9 cellular contexts compared by ENCODE assay signal in the genomic region with DNA sequence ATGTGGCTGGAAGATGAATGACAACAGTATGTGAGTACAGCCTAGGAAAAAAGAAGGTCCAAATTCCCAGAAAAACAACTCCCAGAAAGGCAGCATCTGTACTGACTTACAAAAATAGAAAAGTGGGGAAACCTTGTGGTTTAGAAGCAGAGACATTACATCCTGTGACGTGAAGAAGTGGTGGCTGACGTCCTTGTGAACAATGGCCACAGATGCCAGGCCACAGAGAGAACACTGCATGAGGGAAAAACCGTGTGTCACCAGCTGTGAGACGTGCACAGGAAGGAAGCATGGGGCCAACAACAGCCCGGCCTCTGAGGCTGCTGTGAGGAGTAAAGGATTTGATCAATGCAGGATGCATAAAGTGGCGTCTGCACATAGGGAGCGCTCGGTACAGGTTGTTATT.
DNase-seq lines count a peak whose midpoint lies in the region; ATAC-seq lines count a peak whose summit lies in the region.
"Had no signal": no experiment of that assay in that cellular context is flagged by ENCODE, and none has a peak within 500 bp of the region (broad histone marks: within the 10 kb centered on the region; RNA-seq: fewer than 3 reads in every experiment).

No MANE protein-coding gene starts in this region.

- peaks cover 17% of the 10 kb centered on the region for H3K4me1 ChIP-seq in SJCRH30

- H3K36me3 ChIP-seq in SJCRH30, result no peaks in the 10 kb centered on the region
- H3K36me3 ChIP-seq: pancreas had no signal

- no peaks in the 10 kb centered on the region for H3K27me3 Mint-ChIP-seq in activated CD4-positive, alpha-beta T cell treated with anti-CD3 and anti-CD28 coated beads for 36 hours
- H3K27me3 Mint-ChIP-seq in central memory CD8-positive, alpha-beta T cell, result peaks cover 22% of the 10 kb centered on the region

- no peaks in the 10 kb centered on the region for H3K36me3 Mint-ChIP-seq in activated CD4-positive, alpha-beta T cell treated with anti-CD3 and anti-CD28 coated beads for 36 hours (ENCODE audit: low read depth)
- H3K36me3 Mint-ChIP-seq in central memory CD8-positive, alpha-beta T cell (ENCODE audit: insufficient read depth), result peaks cover 4% of the 10 kb centered on the region

- H3K4me1 Mint-ChIP-seq in activated CD4-positive, alpha-beta T cell treated with anti-CD3 and anti-CD28 coated beads for 36 hours, result peaks cover 37% of the 10 kb centered on the region
- H3K4me1 Mint-ChIP-seq in central memory CD8-positive, alpha-beta T cell, result no peaks in the 10 kb centered on the region

- H3K4me3 Mint-ChIP-seq in activated CD4-positive, alpha-beta T cell treated with anti-CD3 and anti-CD28 coated beads for 36 hours, result peak overlapping the region; percentile 33
- no peak overlapping the region for H3K4me3 Mint-ChIP-seq in central memory CD8-positive, alpha-beta T cell

- H3K27me3 ChIP-seq in SJCRH30, result no peaks in the 10 kb centered on the region
- H3K27me3 ChIP-seq: pancreas had no signal

- no peak overlapping the region for H3K27ac ChIP-seq in SJCRH30

- H3K4me3 ChIP-seq in SJCRH30, result no peak overlapping the region
- H3K4me3 ChIP-seq: pancreas had no signal

- POLR2A ChIA-PET in activated CD4-positive, alpha-beta T cell treated with anti-CD3 and anti-CD28 coated beads for 36 hours (lab: Charles Lee), result no interaction called here

- peak; percentile 81 for DNase-seq in activated CD4-positive, alpha-beta T cell treated with anti-CD3 and anti-CD28 coated beads for 36 hours
- DNase-seq in activated CD4-positive, alpha-beta T cell treated with anti-CD3 and anti-CD28 coated beads for 1 hour, result no peak
- peak; percentile 11 to 50 for DNase-seq in SJCRH30
- peak; percentile 13 to 19 for DNase-seq in central memory CD8-positive, alpha-beta T cell (ENCODE audit: low spot score in 2 of 2)
- DNase-seq in stimulated activated CD4-positive, alpha-beta T cell treated with anti-CD3 and anti-CD28 coated beads, Interleukin-2, amount 100 ng/mL, for 4 hours (ENCODE audit: low read depth), result peak; percentile 1
- DNase-seq in DMS114 treated with DMSO at 0.1 percent for 48 hours (lab: John Stamatoyannopoulos, UW; ENCODE audit: unreplicated experiment), result no peak
- DNase-seq: pancreas had no signal

- peak overlapping the region; percentile 53 for H3K27ac Mint-ChIP-seq in activated CD4-positive, alpha-beta T cell treated with anti-CD3 and anti-CD28 coated beads for 36 hours
- H3K27ac Mint-ChIP-seq in central memory CD8-positive, alpha-beta T cell (ENCODE audit: low read depth), result no peak overlapping the region

- intact Hi-C loops in activated CD4-positive, alpha-beta T cell treated with anti-CD3 and anti-CD28 coated beads for 36 hours (cut with DNase I, micrococcal nuclease), result loop anchor here in 1 of 2 experiments (2.0 kb wide), 1 partner anchor 79 kb away; no protein-coding TSS in a partner anchor

- H3K9me3 Mint-ChIP-seq in activated CD4-positive, alpha-beta T cell treated with anti-CD3 and anti-CD28 coated beads for 36 hours (ENCODE audit: low read depth), result no peaks in the 10 kb centered on the region
- no peaks in the 10 kb centered on the region for H3K9me3 Mint-ChIP-seq in central memory CD8-positive, alpha-beta T cell

- peak; percentile 96 for ATAC-seq in activated CD4-positive, alpha-beta T cell treated with anti-CD3 and anti-CD28 coated beads for 36 hours
- ATAC-seq in central memory CD8-positive, alpha-beta T cell (replicated peaks; ENCODE audit: extremely low read depth, poor library complexity, severe bottlenecking), result peak; percentile 79
- ATAC-seq in GM19324 (IDR thresholded peaks at IDR 0.05; ENCODE audit: low FRiP score, unreplicated experiment) (no peak), HG03045 (IDR thresholded peaks at IDR 0.05; ENCODE audit: unreplicated experiment) (no peak)

- CTCF ChIA-PET in activated CD4-positive, alpha-beta T cell treated with anti-CD3 and anti-CD28 coated beads for 36 hours (lab: Charles Lee), result interaction anchor here (0.6 to 1.2 kb wide), 3 partner anchors 10 to 34 kb away, joined by 3 read pairs; no protein-coding TSS in a partner anchor

- no peaks in the 10 kb centered on the region for H3K9me3 ChIP-seq in SJCRH30 (replicated peaks)
- H3K9me3 ChIP-seq: pancreas had no signal

Comparison
In these comparisons a context has a peak if more than half of its experiments do, and no peak if none do; other contexts are left out.
1. DNase-seq: peak in activated CD4-positive, alpha-beta T cell treated with anti-CD3 and anti-CD28 coated beads for 36 hours (single experiment), SJCRH30 (2 of 2), central memory CD8-positive, alpha-beta T cell (2 of 2) and stimulated activated CD4-positive, alpha-beta T cell treated with anti-CD3 and anti-CD28 coated beads, Interleukin-2, amount 100 ng/mL, for 4 hours (single experiment); none in activated CD4-positive, alpha-beta T cell treated with anti-CD3 and anti-CD28 coated beads for 1 hour (single experiment) and DMS114 treated with DMSO at 0.1 percent for 48 hours (single experiment).
2. ATAC-seq: peak in activated CD4-positive, alpha-beta T cell treated with anti-CD3 and anti-CD28 coated beads for 36 hours (single experiment) and central memory CD8-positive, alpha-beta T cell (single experiment); none in GM19324 (single experiment) and HG03045 (single experiment).